In genomic region chr2:217434183-217434620, GRCh38 we compare ENCODE assay signal across 8 cellular contexts.
DNase-seq lines count a peak whose midpoint lies in the region; ATAC-seq lines count a peak whose summit lies in the region.

No MANE protein-coding gene starts in this region.

- intact Hi-C loops in left cardiac atrium (cut with DNase I): no loop called here
- intact Hi-C loops in posterior vena cava (cut with DNase I): no loop called here

- DNase-seq in DMS79 (lab: John Stamatoyannopoulos, UW) (peak; percentile 94), NCI-H526 treated with DMSO at 0.1 percent for 48 hours (lab: John Stamatoyannopoulos, UW) (peak; percentile 73), left cardiac atrium (peak; percentile 87), posterior vena cava (ENCODE audit: low spot score) (peak; percentile 92)
- DNase-seq in NK-92 treated with Interleukin-12 subunit alpha and Interleukin-12 subunit beta, amount 100 ng/mL, for 24 hours (lab: John Stamatoyannopoulos, UW): no peak

- peak overlapping the region; percentile 44 for H3K27ac ChIP-seq in angular gyrus (ENCODE audit: low read depth, low read length)

- ATAC-seq in GM21360 (IDR thresholded peaks at IDR 0.05; ENCODE audit: unreplicated experiment) (peak; percentile 97), HG03520 (IDR thresholded peaks at IDR 0.05; ENCODE audit: unreplicated experiment) (peak; percentile 95), left cardiac atrium (peak; percentile 97 to 99)
